In genomic region chr1:86856196-86856595, GRCh38 we compare ENCODE assay signal across 27 cellular contexts.
"Had no signal": no experiment of that assay in that cellular context is flagged by ENCODE, and none has a peak within 500 bp of the region (broad histone marks: within the 10 kb centered on the region; RNA-seq: fewer than 3 reads in every experiment).

No MANE protein-coding gene starts in this region.

- H3K9me3 Mint-ChIP-seq: activated CD4-positive, alpha-beta memory T cell treated with anti-CD3 and anti-CD28 coated beads, Interleukin-2, amount 10 ng/mL, durations not matched to agents 7 days and 5 days; activated naive CD4-positive, alpha-beta T cell treated with anti-CD3 and anti-CD28 coated beads, Interleukin-2, amount 10 ng/mL, durations not matched to agents 7 days and 5 days; activated naive CD8-positive, alpha-beta T cell treated with anti-CD3 and anti-CD28 coated beads, Interleukin-2, amount 50 U/mL, for 24 hours; brain had no signal

- H3K4me1 Mint-ChIP-seq: activated CD4-positive, alpha-beta memory T cell treated with anti-CD3 and anti-CD28 coated beads, Interleukin-2, amount 10 ng/mL, durations not matched to agents 7 days and 5 days; activated CD8-positive, alpha-beta memory T cell treated with anti-CD3 and anti-CD28 coated beads, Interleukin-2, amount 10 ng/mL, durations not matched to agents 7 days and 5 days; activated naive CD4-positive, alpha-beta T cell treated with anti-CD3 and anti-CD28 coated beads, Interleukin-2, amount 10 ng/mL, durations not matched to agents 7 days and 5 days; activated naive CD8-positive, alpha-beta T cell treated with anti-CD3 and anti-CD28 coated beads, Interleukin-2, amount 50 U/mL, for 24 hours had no signal

- H3K27ac ChIP-seq: RWPE1, WERI-Rb-1 had no signal

- H3K36me3 ChIP-seq: WERI-Rb-1 had no signal

- H3K27me3 Mint-ChIP-seq: activated CD4-positive, alpha-beta memory T cell treated with anti-CD3 and anti-CD28 coated beads, Interleukin-2, amount 10 ng/mL, durations not matched to agents 7 days and 5 days; activated CD8-positive, alpha-beta memory T cell treated with anti-CD3 and anti-CD28 coated beads, Interleukin-2, amount 10 ng/mL, durations not matched to agents 7 days and 5 days; activated naive CD4-positive, alpha-beta T cell treated with anti-CD3 and anti-CD28 coated beads, Interleukin-2, amount 10 ng/mL, durations not matched to agents 7 days and 5 days; activated naive CD8-positive, alpha-beta T cell; activated naive CD8-positive, alpha-beta T cell treated with anti-CD3 and anti-CD28 coated beads, Interleukin-2, amount 50 U/mL, for 24 hours had no signal

- H3K36me3 Mint-ChIP-seq: activated naive CD8-positive, alpha-beta T cell had no signal

- H3K4me3 Mint-ChIP-seq: activated CD4-positive, alpha-beta memory T cell treated with anti-CD3 and anti-CD28 coated beads, Interleukin-2, amount 10 ng/mL, durations not matched to agents 7 days and 5 days; activated CD8-positive, alpha-beta memory T cell treated with anti-CD3 and anti-CD28 coated beads, Interleukin-2, amount 10 ng/mL, durations not matched to agents 7 days and 5 days; activated naive CD4-positive, alpha-beta T cell treated with anti-CD3 and anti-CD28 coated beads, Interleukin-2, amount 10 ng/mL, durations not matched to agents 7 days and 5 days; activated naive CD8-positive, alpha-beta T cell; activated naive CD8-positive, alpha-beta T cell treated with anti-CD3 and anti-CD28 coated beads, Interleukin-2, amount 50 U/mL, for 24 hours; brain had no signal

- DNase-seq: activated CD4-positive, alpha-beta memory T cell treated with anti-CD3 and anti-CD28 coated beads, Interleukin-2, amount 10 ng/mL, durations not matched to agents 7 days and 5 days; activated CD4-positive, alpha-beta T cell treated with anti-CD3 and anti-CD28 coated beads for 1 hour; activated CD4-positive, alpha-beta T cell treated with anti-CD3 and anti-CD28 coated beads for 48 hours; activated CD4-positive, CD25-positive, alpha-beta regulatory T cell; activated CD8-positive, alpha-beta memory T cell treated with anti-CD3 and anti-CD28 coated beads for 24 hours; activated CD8-positive, alpha-beta memory T cell treated with anti-CD3 and anti-CD28 coated beads, Interleukin-2, amount 10 ng/mL, durations not matched to agents 7 days and 5 days; activated CD8-positive, alpha-beta memory T cell treated with anti-CD3 and anti-CD28 coated beads, Interleukin-2, amount 50 U/mL, for 48 hours; activated effector memory CD4-positive, alpha-beta T cell treated with Interleukin-2 at 50 U/mL for 16 hours; activated naive CD4-positive, alpha-beta T cell treated with anti-CD3 and anti-CD28 coated beads, Interleukin-2, amount 10 ng/mL, durations not matched to agents 7 days and 5 days; activated naive CD8-positive, alpha-beta T cell treated with anti-CD3 and anti-CD28 coated beads, Interleukin-2, amount 50 U/mL, for 24 hours; activated T-cell treated with anti-CD3 and anti-CD28 coated beads, Interleukin-2, amount 50 U/mL, for 48 hours; anterior cingulate cortex; caudate nucleus; cerebellar nuclear complex; NCI-H1105; NCI-H1417 treated with DMSO at 0.1 percent for 48 hours; NCI-H187 treated with DMSO at 0.1 percent for 48 hours; NCI-H2081 treated with DMSO at 0.1 percent for 48 hours; NCI-H345; NCI-H524 treated with DMSO at 0.1 percent for 48 hours; PC-3; Right ventricle myocardium superior; T1000; WERI-Rb-1 had no signal

- H3K27ac Mint-ChIP-seq: activated CD4-positive, alpha-beta memory T cell treated with anti-CD3 and anti-CD28 coated beads, Interleukin-2, amount 10 ng/mL, durations not matched to agents 7 days and 5 days; activated CD8-positive, alpha-beta memory T cell treated with anti-CD3 and anti-CD28 coated beads, Interleukin-2, amount 10 ng/mL, durations not matched to agents 7 days and 5 days; activated naive CD4-positive, alpha-beta T cell treated with anti-CD3 and anti-CD28 coated beads, Interleukin-2, amount 10 ng/mL, durations not matched to agents 7 days and 5 days; activated naive CD8-positive, alpha-beta T cell; activated naive CD8-positive, alpha-beta T cell treated with anti-CD3 and anti-CD28 coated beads, Interleukin-2, amount 50 U/mL, for 24 hours; brain had no signal

- ATAC-seq: activated CD8-positive, alpha-beta memory T cell treated with anti-CD3 and anti-CD28 coated beads, Interleukin-2, amount 10 ng/mL, durations not matched to agents 7 days and 5 days; activated naive CD8-positive, alpha-beta T cell treated with anti-CD3 and anti-CD28 coated beads, Interleukin-2, amount 50 U/mL, for 24 hours; PC-3 had no signal
